ENCODE assay signal across 8 cellular contexts in the genomic region with DNA sequence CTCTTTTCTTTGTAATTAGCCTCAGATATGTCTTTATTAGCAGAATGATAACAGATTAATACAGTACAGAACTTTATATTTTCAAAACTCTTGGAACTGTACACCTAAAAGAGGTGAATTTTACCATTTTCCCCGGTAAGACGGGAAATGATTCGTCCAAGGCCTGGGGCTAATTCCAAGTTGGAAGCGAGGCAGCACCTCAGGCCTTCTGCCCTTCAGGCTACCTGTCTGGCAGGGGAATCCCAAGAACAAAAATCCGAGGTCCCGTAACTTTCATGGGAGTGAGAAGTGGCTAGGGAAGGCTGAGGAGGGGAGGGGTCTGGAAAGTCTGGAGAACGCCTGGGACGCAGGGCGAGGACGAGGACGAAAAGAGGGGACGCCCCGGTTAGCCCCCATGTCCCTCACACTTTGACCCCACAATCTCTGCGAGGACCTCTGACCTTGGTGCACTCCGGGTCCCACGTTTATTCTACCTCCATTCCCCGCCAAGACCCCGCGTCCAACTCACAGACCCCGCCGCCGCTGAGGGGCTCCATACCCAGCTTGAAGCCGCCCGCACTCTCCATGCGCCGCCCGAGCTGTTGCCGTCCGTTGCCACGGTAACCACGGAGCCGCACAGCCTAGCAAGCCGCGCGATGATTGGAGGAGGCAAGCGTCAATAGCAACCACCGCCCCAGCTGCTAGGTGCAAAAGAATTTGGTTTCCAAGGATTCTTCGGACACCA. TPM values are rescaled to one million over a fixed set of nuclear protein-coding genes. Genes with fewer than 3 reads are reported as not detected.
DNase-seq lines count a peak whose midpoint lies in the region; ATAC-seq and TF ChIP-seq lines count a peak whose summit lies in the region.

A gene (minus strand): TSS at position 601 of the 724 bp plus-strand sequence. CDS start 43,827 bp downstream, outside the sequence.

- DNase-seq in Caco-2 (peak; percentile 88 to 90), LHCN-M2 (ENCODE audit: low read depth) (peak; percentile 24), hypothalamus (lab: John Stamatoyannopoulos, UW) (peak in 46 of 51 donors; percentile 2 to 78 (median 52)), sciatic nerve (ENCODE audit: low spot score) (peak; percentile 58), gastrocnemius medialis (no peak)
- DNase-seq in activated CD8-positive, alpha-beta T cell treated with anti-CD3 and anti-CD28 coated beads for 36 hours = peak; percentile 53

- H3K4me1 ChIP-seq in Caco-2 (no peaks in the 10 kb centered on the region), gastrocnemius medialis (no peaks in the 10 kb centered on the region)

- TF ChIP-seq POLR2A in gastrocnemius medialis (IDR thresholded peaks at IDR 0.05) = no peak

- ATAC-seq in activated CD8-positive, alpha-beta T cell treated with anti-CD3 and anti-CD28 coated beads for 36 hours = no peak
- ATAC-seq in sciatic nerve (no peak), HG02973 (IDR thresholded peaks at IDR 0.05; ENCODE audit: unreplicated experiment) (no peak), HG02970 (IDR thresholded peaks at IDR 0.05; ENCODE audit: low FRiP score, unreplicated experiment) (no peak), gastrocnemius medialis (no peak)

- peaks cover 3% of the 10 kb centered on the region for H3K27me3 Mint-ChIP-seq in Caco-2 (ENCODE audit: insufficient read depth, unreplicated experiment)
- peaks cover 37% of the 10 kb centered on the region for H3K27me3 Mint-ChIP-seq in activated CD8-positive, alpha-beta T cell treated with anti-CD3 and anti-CD28 coated beads for 36 hours

- H3K9me3 Mint-ChIP-seq in Caco-2 (ENCODE audit: unreplicated experiment) = peaks cover 32% of the 10 kb centered on the region
- peaks cover 27% of the 10 kb centered on the region for H3K9me3 Mint-ChIP-seq in activated CD8-positive, alpha-beta T cell treated with anti-CD3 and anti-CD28 coated beads for 36 hours

- peaks cover 8% of the 10 kb centered on the region for H3K36me3 Mint-ChIP-seq in Caco-2 (ENCODE audit: insufficient read depth, unreplicated experiment)
- peaks cover 5% of the 10 kb centered on the region for H3K36me3 Mint-ChIP-seq in activated CD8-positive, alpha-beta T cell treated with anti-CD3 and anti-CD28 coated beads for 36 hours (ENCODE audit: low read depth)

- H3K9me3 ChIP-seq in Caco-2 (peaks cover 23% of the 10 kb centered on the region), gastrocnemius medialis (peaks cover 0 to 11% (median 0%) of the 10 kb centered on the region in 3 donors)

- BruUV-seq in Caco-2 (replicated peaks; lab: Mats Ljungman, UMichigan) = no TSS peak

- no peak within 1 kb of the TSS for H3K27ac ChIP-seq in gastrocnemius medialis

- POLR2A ChIA-PET in Caco-2 (lab: Charles Lee) = no interaction called here
- POLR2A ChIA-PET in activated CD8-positive, alpha-beta T cell treated with anti-CD3 and anti-CD28 coated beads for 36 hours (lab: Charles Lee) = no interaction called here

- H3K27ac Mint-ChIP-seq in Caco-2 (ENCODE audit: unreplicated experiment) = peak within 1 kb of the TSS; percentile 94
- H3K27ac Mint-ChIP-seq in activated CD8-positive, alpha-beta T cell treated with anti-CD3 and anti-CD28 coated beads for 36 hours = no peak within 1 kb of the TSS

- no peaks in the 10 kb centered on the region for H3K36me3 ChIP-seq in Caco-2 (ENCODE audit: control insufficient read depth, insufficient read depth, low read length)
- no peaks in the 10 kb centered on the region for H3K36me3 ChIP-seq in gastrocnemius medialis

- in situ Hi-C loops in gastrocnemius medialis (cut with MboI; ENCODE audit: low sequenced_read_pairs in 4 of 4) = no loop called here

- TF ChIP-seq CTCF in Caco-2 (IDR thresholded peaks at IDR 0.05; ENCODE audit: insufficient read depth in 1 of 2, low read depth in 1 of 2, low read length in 1 of 2, severe bottlenecking in 1 of 2, unreplicated experiment in 1 of 2) (no peak), gastrocnemius medialis (IDR thresholded peaks at IDR 0.05 in 4 of 5, conservative IDR thresholded peaks at IDR 0.05 in 1 of 5) (no peak)
- no peak for TF ChIP-seq CTCF in activated CD8-positive, alpha-beta T cell treated with anti-CD3 and anti-CD28 coated beads for 36 hours (IDR thresholded peaks at IDR 0.05)

- intact Hi-C loops in Caco-2 (cut with micrococcal nuclease; ENCODE audit: unreplicated experiment) = no loop called here
- intact Hi-C loops in activated CD8-positive, alpha-beta T cell treated with anti-CD3 and anti-CD28 coated beads for 36 hours (cut with micrococcal nuclease) = no loop called here
- intact Hi-C loops in sciatic nerve (cut with DNase I) = no loop called here
- intact Hi-C loops in gastrocnemius medialis (cut with DNase I; ENCODE audit: low total_unique reads) = no loop called here

- H3K4me3 Mint-ChIP-seq in Caco-2 (ENCODE audit: unreplicated experiment) = peak within 1 kb of the TSS; percentile 86
- no peak within 1 kb of the TSS for H3K4me3 Mint-ChIP-seq in activated CD8-positive, alpha-beta T cell treated with anti-CD3 and anti-CD28 coated beads for 36 hours

- H3K4me1 Mint-ChIP-seq in Caco-2 (ENCODE audit: low read depth, unreplicated experiment) = no peaks in the 10 kb centered on the region
- no peaks in the 10 kb centered on the region for H3K4me1 Mint-ChIP-seq in activated CD8-positive, alpha-beta T cell treated with anti-CD3 and anti-CD28 coated beads for 36 hours (ENCODE audit: low read depth)

- CTCF ChIA-PET in Caco-2 (lab: Charles Lee) = no interaction called here
- CTCF ChIA-PET in activated CD8-positive, alpha-beta T cell treated with anti-CD3 and anti-CD28 coated beads for 36 hours (lab: Charles Lee) = no interaction called here

- H3K4me3 ChIP-seq in Caco-2 (ENCODE audit: low read depth, low read length) (peak within 1 kb of the TSS; percentile 48), gastrocnemius medialis (no peak within 1 kb of the TSS)

- H3K27me3 ChIP-seq in Caco-2 (replicated peaks; ENCODE audit: control insufficient read depth, insufficient read depth, low read length) (no peaks in the 10 kb centered on the region), gastrocnemius medialis (peaks cover 0 to 5% (median 0%) of the 10 kb centered on the region in 3 donors)

RNA-seq across cellular contexts. Expression of the gene that starts here (rescaled TPM):
- total RNA-seq in Caco-2 (2022) (0.68 TPM in 1 of 2 replicates, not detected in the other), LHCN-M2 (2014; rRNA removed) (under 0.01 TPM in 1 of 2 replicates, not detected in the other), sciatic nerve (3.4 TPM), gastrocnemius medialis (under 1 TPM in 1 of 4 donors, not detected in 3; 0.12 TPM)
- 0.10 TPM for polyA plus RNA-seq in LHCN-M2 (2012)
- not detected for total RNA-seq in activated CD8-positive, alpha-beta T cell treated with anti-CD3 and anti-CD28 coated beads for 36 hours

Comparison
In these comparisons a context has a peak if more than half of its experiments do, and no peak if none do; other contexts are left out.
1. Peak in DNase-seq and H3K4me3 ChIP-seq in Caco-2; RNA of the gene not detected or under 1 TPM.
2. Peak in DNase-seq in LHCN-M2; RNA of the gene not detected or under 1 TPM.
3. Peak in DNase-seq in activated CD8-positive, alpha-beta T cell treated with anti-CD3 and anti-CD28 coated beads for 36 hours; RNA of the gene not detected or under 1 TPM.
4. DNase-seq: peak in hypothalamus (46 of 51) and sciatic nerve (single experiment); none in gastrocnemius medialis (0 of 2).